In genomic region chr9:14912849-14913248, GRCh38 we compare ENCODE assay signal across 17 cellular contexts. TPM values are rescaled to one million over a fixed set of nuclear protein-coding genes. Genes with fewer than 3 reads are reported as not detected.
DNase-seq lines count a peak whose midpoint lies in the region; TF ChIP-seq lines count a peak whose summit lies in the region.
"Had no signal": no experiment of that assay in that cellular context is flagged by ENCODE, and none has a peak within 500 bp of the region (broad histone marks: within the 10 kb centered on the region; RNA-seq: fewer than 3 reads in every experiment).

No MANE protein-coding gene starts in this region.

- no peaks in the 10 kb centered on the region for H4K20me1 ChIP-seq in hepatocyte (ENCODE audit: insufficient read depth, poor library complexity, severe bottlenecking)

- H3K27me3 ChIP-seq in hepatocyte, result no peaks in the 10 kb centered on the region
- no peaks in the 10 kb centered on the region for H3K27me3 ChIP-seq in trophoblast cell (ENCODE audit: insufficient read depth, low read length)
- no peaks in the 10 kb centered on the region for H3K27me3 ChIP-seq in mesendoderm (ENCODE audit: insufficient read depth, low read length, poor library complexity)

- H3K9ac ChIP-seq in trophoblast cell (ENCODE audit: low read length) (no peak overlapping the region), mesendoderm (ENCODE audit: low read length) (no peak overlapping the region)

- H3K23ac ChIP-seq in trophoblast cell (ENCODE audit: low read length) (no peak overlapping the region), mesendoderm (ENCODE audit: low read length) (no peak overlapping the region)

- H3K14ac ChIP-seq in trophoblast cell (ENCODE audit: low read length), result no peak overlapping the region

- H3K79me1 ChIP-seq in trophoblast cell (ENCODE audit: low read length), result peaks cover 17% of the 10 kb centered on the region
- H3K79me1 ChIP-seq in mesendoderm (ENCODE audit: low read length), result no peaks in the 10 kb centered on the region

- H3K4me3 ChIP-seq in HEK293 (ENCODE audit: low read depth, low read length), result no peak overlapping the region
- no peak overlapping the region for H3K4me3 ChIP-seq in hepatocyte
- no peak overlapping the region for H3K4me3 ChIP-seq in trophoblast cell (ENCODE audit: low read depth, low read length)
- no peak overlapping the region for H3K4me3 ChIP-seq in mesendoderm (ENCODE audit: low read length)

- no peaks in the 10 kb centered on the region for H3K36me3 Mint-ChIP-seq in endothelial cell (ENCODE audit: low read depth, unreplicated experiment)
- H3K36me3 Mint-ChIP-seq: CD4-positive, alpha-beta memory T cell had no signal

- no peaks in the 10 kb centered on the region for H3K27me3 Mint-ChIP-seq in endothelial cell (ENCODE audit: unreplicated experiment)

- H2AK5ac ChIP-seq in trophoblast cell (ENCODE audit: low read length) (no peak overlapping the region), mesendoderm (ENCODE audit: low read length) (no peak overlapping the region)

- H2AFZ ChIP-seq in hepatocyte, result no peak overlapping the region
- no peak overlapping the region for H2AFZ ChIP-seq in trophoblast cell (ENCODE audit: insufficient read depth, low read length, poor library complexity)

- H3K4me1 Mint-ChIP-seq in endothelial cell (ENCODE audit: unreplicated experiment), result no peaks in the 10 kb centered on the region
- H3K4me1 Mint-ChIP-seq: CD4-positive, alpha-beta memory T cell had no signal

- no peak overlapping the region for H4K8ac ChIP-seq in trophoblast cell (ENCODE audit: low read depth, low read length)
- no peak overlapping the region for H4K8ac ChIP-seq in mesendoderm (ENCODE audit: low read depth, low read length)

- H2BK5ac ChIP-seq in trophoblast cell (ENCODE audit: low read depth, low read length, poor library complexity) (peak overlapping the region; percentile 26), mesendoderm (ENCODE audit: low read length) (no peak overlapping the region)

- H3K36me3 ChIP-seq in HEK293 (ENCODE audit: control insufficient read depth in 2 of 2, insufficient read depth in 1 of 2, low read length in 2 of 2) (no peaks in the 10 kb centered on the region), hepatocyte (replicated peaks; ENCODE audit: insufficient read depth, low read depth) (no peaks in the 10 kb centered on the region), trophoblast cell (ENCODE audit: control insufficient read depth in 1 of 2, insufficient read depth in 2 of 2, low read length in 2 of 2) (no peaks in the 10 kb centered on the region), mesendoderm (ENCODE audit: control insufficient read depth, insufficient read depth, low read length) (no peaks in the 10 kb centered on the region)
- H3K36me3 ChIP-seq: BE2C had no signal

- H2BK12ac ChIP-seq in trophoblast cell (ENCODE audit: low read length), result no peak overlapping the region

- H4K12ac ChIP-seq in trophoblast cell (ENCODE audit: low read depth, low read length), result no peak overlapping the region

- 41% methylated on average over 6 of the region's 6 CpGs for whole genome bisulfite sequencing in hepatocyte (ENCODE audit: low lambda C conversion rate, missing lambda C conversion rate)
- no CpG with 5 or more reads among the region's 6 CpGs for WGBS in trophoblast cell (ENCODE audit: extremely low coverage, insufficient coverage, insufficient read length)
- no CpG with 5 or more reads among the region's 6 CpGs for WGBS in mesendoderm (ENCODE audit: extremely low coverage, insufficient coverage, low lambda C conversion rate)

- H2BK120ac ChIP-seq in trophoblast cell (ENCODE audit: insufficient read depth, low read length, poor library complexity) (no peak overlapping the region), mesendoderm (ENCODE audit: low read depth, low read length) (no peak overlapping the region)

- H3K27ac ChIP-seq in HEK293 (ENCODE audit: extremely low read depth, low read depth, low read length), result no peak overlapping the region
- peak overlapping the region; percentile 81 for H3K27ac ChIP-seq in hepatocyte
- H3K27ac ChIP-seq in trophoblast cell (ENCODE audit: low read depth, low read length), result no peak overlapping the region
- no peak overlapping the region for H3K27ac ChIP-seq in mesendoderm (ENCODE audit: low read depth, low read length)
- H3K27ac ChIP-seq: C4-2B, HL-60 had no signal

- H3K4ac ChIP-seq in trophoblast cell (ENCODE audit: low read depth, low read length) (no peak overlapping the region), mesendoderm (ENCODE audit: low read depth, low read length) (no peak overlapping the region)

- DNase-seq in NCI-H526 treated with DMSO at 0.1 percent for 48 hours (lab: John Stamatoyannopoulos, UW) (peak; percentile 90), hepatocyte (ENCODE audit: low spot score) (no peak), trophoblast cell (no peak), NOMO-1 treated with dmso at 0.1 percent for 144 hours (lab: John Stamatoyannopoulos, UW; ENCODE audit: unreplicated experiment) (no peak), NCI-H2171 treated with DMSO at 0.1 percent for 48 hours (lab: John Stamatoyannopoulos, UW) (no peak), mesendoderm (no peak), endothelial cell (ENCODE audit: low spot score) (no peak)
- DNase-seq: BE2C; CD4-positive, alpha-beta memory T cell; COR-L47; DMS153; DMS79 treated with DMSO at 0.1 percent for 48 hours; EL; HCEC 1CT had no signal

- H3K4me3 Mint-ChIP-seq in endothelial cell (ENCODE audit: unreplicated experiment), result no peak overlapping the region
- H3K4me3 Mint-ChIP-seq: CD4-positive, alpha-beta memory T cell had no signal

- peak overlapping the region; percentile 35 for H3K4me2 ChIP-seq in hepatocyte
- H3K4me2 ChIP-seq in trophoblast cell (ENCODE audit: low read length), result no peak overlapping the region
- H3K4me2 ChIP-seq in mesendoderm (ENCODE audit: low read length), result no peak overlapping the region

- no peak overlapping the region for H4K91ac ChIP-seq in trophoblast cell (ENCODE audit: low read depth, low read length)

- no peak overlapping the region for H3K18ac ChIP-seq in trophoblast cell (ENCODE audit: low read length)
- H3K18ac ChIP-seq in mesendoderm (ENCODE audit: low read length), result no peak overlapping the region

- no peaks in the 10 kb centered on the region for H3K9me3 Mint-ChIP-seq in endothelial cell (ENCODE audit: unreplicated experiment)

- POLR2A ChIA-PET in HEK293 (lab: Yijun Ruan, JAX), result no interaction called here

- H3K27ac Mint-ChIP-seq in endothelial cell (ENCODE audit: unreplicated experiment), result no peak overlapping the region
- H3K27ac Mint-ChIP-seq: CD4-positive, alpha-beta memory T cell had no signal

- CTCF ChIA-PET in HEK293 (lab: Yijun Ruan, JAX), result interaction anchor here (1.1 kb wide), 1 partner anchor 223 kb away, joined by 4 read pairs; no protein-coding TSS in a partner anchor

- no peak overlapping the region for H3K56ac ChIP-seq in mesendoderm (ENCODE audit: low read length)

- no peak overlapping the region for H2BK15ac ChIP-seq in mesendoderm (replicated peaks; ENCODE audit: low read depth)

- H3K9me3 ChIP-seq in HEK293 (ENCODE audit: control insufficient read depth, insufficient read depth, low read depth, low read length) (no peaks in the 10 kb centered on the region), hepatocyte (ENCODE audit: low read depth) (no peaks in the 10 kb centered on the region), trophoblast cell (ENCODE audit: insufficient read depth, low read depth, low read length) (peaks cover 2% of the 10 kb centered on the region)
- H3K9me3 ChIP-seq: BE2C had no signal

- no peaks in the 10 kb centered on the region for H3K9me2 ChIP-seq in hepatocyte (replicated peaks; ENCODE audit: insufficient read depth)

- no peak overlapping the region for H4K5ac ChIP-seq in mesendoderm (ENCODE audit: low read length)

- H3K4me1 ChIP-seq in HEK293 (ENCODE audit: control insufficient read depth, insufficient read depth, low read length) (peaks cover 20% of the 10 kb centered on the region), hepatocyte (ENCODE audit: insufficient read depth) (peaks cover 42% of the 10 kb centered on the region), trophoblast cell (ENCODE audit: control insufficient read depth in 1 of 2, insufficient read depth in 2 of 2, low read length in 2 of 2) (peaks cover 6 to 11% of the 10 kb centered on the region in 2 experiments), mesendoderm (ENCODE audit: control insufficient read depth, low read depth, low read length) (peaks cover 6% of the 10 kb centered on the region)
- H3K4me1 ChIP-seq: BE2C had no signal

- no peak for TF ChIP-seq CTCF in HEK293 (tag by site-specific recombination; IDR thresholded peaks at IDR 0.05)
- no peak for TF ChIP-seq CTCF in hepatocyte (IDR thresholded peaks at IDR 0.05; ENCODE audit: poor library complexity)
- no peak for TF ChIP-seq CTCF in endothelial cell (IDR thresholded peaks at IDR 0.05; ENCODE audit: unreplicated experiment)

- H3K79me2 ChIP-seq in hepatocyte, result peaks cover 11% of the 10 kb centered on the region
- peaks cover 9% of the 10 kb centered on the region for H3K79me2 ChIP-seq in trophoblast cell (ENCODE audit: control insufficient read depth, insufficient read depth, low read length, poor library complexity)
- no peaks in the 10 kb centered on the region for H3K79me2 ChIP-seq in mesendoderm (ENCODE audit: control insufficient read depth, insufficient read depth, low read length)

TF ChIP-seq in HEK293, 187 proteins besides CTCF, POLR2A, EP300 and RAD21:
- TF ChIP-seq ZNF239 (tag by site-specific recombination; IDR thresholded peaks at IDR 0.05) (no peak), ZNF514 (tag by site-specific recombination; IDR thresholded peaks at IDR 0.05) (no peak), FEZF1 (tag by site-specific recombination; IDR thresholded peaks at IDR 0.05) (0 out of 2 replicates have a peak, but pooled peaks have one; percentile 30), ZNF768 (tag by site-specific recombination; IDR thresholded peaks at IDR 0.05) (no peak), ZNF555 (tag by site-specific recombination; conservative IDR thresholded peaks at IDR 0.05) (no peak), ZSCAN23 (tag by site-specific recombination; IDR thresholded peaks at IDR 0.05) (no peak)
TF ChIP-seq in HEK293: peak in this region for 1.

RNA-seq across cellular contexts. Expression of gene FREM1, which starts 2.6 kb away (rescaled TPM):
- total RNA-seq in hepatocyte, result 27.7 and 36.1 TPM in 2 replicates
- 9.7 and 12.0 TPM in 2 replicates for polyA plus RNA-seq in hepatocyte
- polyA plus RNA-seq in trophoblast cell (2013), result 16.5 and 20.5 TPM in 2 replicates
- polyA plus RNA-seq in mesendoderm (2013, experiment 1 of 2), result 4.0 TPM
- polyA plus RNA-seq in mesendoderm (2013, experiment 2 of 2), result 3.6 TPM
- total RNA-seq in endothelial cell (ENCODE audit: unreplicated experiment), result 2.9 TPM
- polyA plus RNA-seq: CD4-positive, alpha-beta memory T cell had no signal
